8 cellular contexts compared by ENCODE assay signal in the genomic region with DNA sequence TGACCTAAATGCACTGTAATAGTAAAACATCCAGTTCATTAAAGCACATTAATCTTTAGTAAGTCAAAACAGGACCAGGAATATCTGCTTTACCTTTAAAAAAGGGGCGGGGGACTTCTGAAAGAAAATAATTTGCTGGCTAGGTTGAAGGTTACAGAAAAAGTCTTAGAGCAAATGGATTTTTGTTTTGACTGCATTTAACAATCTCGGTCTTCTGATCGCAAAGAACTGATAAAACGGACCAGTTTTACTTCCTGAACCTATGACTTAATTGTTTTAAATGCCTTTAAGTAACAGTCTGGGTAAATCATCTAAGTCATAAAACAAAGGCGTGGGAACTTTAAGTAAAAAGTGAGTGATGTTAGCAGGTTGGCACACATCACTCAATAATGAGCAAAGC. TPM values are rescaled to one million over a fixed set of nuclear protein-coding genes. Genes with fewer than 3 reads are reported as not detected.
DNase-seq lines count a peak whose midpoint lies in the region; ATAC-seq, FAIRE-seq and TF ChIP-seq lines count a peak whose summit lies in the region.

No MANE protein-coding gene starts in this region.

- peaks cover 2% of the 10 kb centered on the region for H3K27me3 Mint-ChIP-seq in activated T-helper 1 cell treated with anti-CD3 and anti-CD28 coated beads, Interleukin-12 subunit alpha, Interleukin-12 subunit beta, Interleukin-2, Interleukin-4 antibody, amounts not matched to agents 30 ng/mL and 10 ng/mL and 1 ng/mL, durations not matched to agents 14 hours and 24 hours and 36 hours (ENCODE audit: insufficient read depth)

- ATAC-seq in HG03460 (IDR thresholded peaks at IDR 0.05; ENCODE audit: unreplicated experiment) (no peak), HG03095 (IDR thresholded peaks at IDR 0.05; ENCODE audit: unreplicated experiment) (no peak)

- peaks cover 17% of the 10 kb centered on the region for H3K36me3 Mint-ChIP-seq in activated T-helper 1 cell treated with anti-CD3 and anti-CD28 coated beads, Interleukin-12 subunit alpha, Interleukin-12 subunit beta, Interleukin-2, Interleukin-4 antibody, amounts not matched to agents 30 ng/mL and 10 ng/mL and 1 ng/mL, durations not matched to agents 14 hours and 24 hours and 36 hours (ENCODE audit: low read depth)

- TF ChIP-seq CTCF in HFF-Myc (IDR thresholded peaks at IDR 0.05; ENCODE audit: low read depth, low read length, missing control alignments) (no peak), keratinocyte (optimal IDR thresholded peaks at IDR 0.05 in 1 of 3, IDR thresholded peaks at IDR 0.05 in 1 of 3, conservative IDR thresholded peaks at IDR 0.05 in 1 of 3; ENCODE audit: extremely low read depth in 1 of 3, insufficient read depth in 2 of 3, low read length in 3 of 3) (no peak)

- dilution Hi-C loops in keratinocyte (cut with MboI; ENCODE audit: extremely low pct_ligation_motif_present, low sequenced_read_pairs) = no loop called here

- no peak for FAIRE-seq in keratinocyte (lab: Jason Lieb, UNC)

- peak; percentile 13 for DNase-seq in ACHN
- DNase-seq in HFF-Myc (ENCODE audit: extremely low read depth, low read depth) = no peak
- no peak for DNase-seq in activated T-helper 1 cell treated with anti-CD3 and anti-CD28 coated beads, Interleukin-12 subunit alpha, Interleukin-12 subunit beta, Interleukin-2, Interleukin-4 antibody, amounts not matched to agents 30 ng/mL and 10 ng/mL and 1 ng/mL, durations not matched to agents 14 hours and 24 hours and 36 hours (ENCODE audit: low spot score)
- no peak for DNase-seq in keratinocyte (ENCODE audit: low read depth, low spot score)
- no peak for DNase-seq in NCI-H748 treated with DMSO at 0.1 percent for 48 hours (lab: John Stamatoyannopoulos, UW)
- DNase-seq in DMS114 treated with DMSO at 0.1 percent for 48 hours (lab: John Stamatoyannopoulos, UW; ENCODE audit: unreplicated experiment) = no peak

- peaks cover 0 to 6% of the 10 kb centered on the region in 2 experiments for H3K36me3 ChIP-seq in keratinocyte (ENCODE audit: control insufficient read depth in 2 of 2, extremely low read depth in 1 of 2, insufficient read depth in 2 of 2, low read length in 2 of 2)

- peaks cover 26% of the 10 kb centered on the region for H3K79me2 ChIP-seq in keratinocyte (ENCODE audit: control insufficient read depth, insufficient read depth, low read length)

- intact Hi-C loops in activated T-helper 1 cell treated with anti-CD3 and anti-CD28 coated beads, Interleukin-12 subunit alpha, Interleukin-12 subunit beta, Interleukin-2, Interleukin-4 antibody, amounts not matched to agents 30 ng/mL and 10 ng/mL and 1 ng/mL, durations not matched to agents 14 hours and 24 hours and 36 hours (cut with micrococcal nuclease) = loop anchor here (5.0 to 10.0 kb wide), 4 partner anchors 190 to 1378 kb away; partner anchors contain the start of gene TMEM87B

- peak overlapping the region; percentile 84 for H3K9ac ChIP-seq in keratinocyte (ENCODE audit: control insufficient read depth, extremely low read depth, insufficient read depth, low read length)

- H3K4me2 ChIP-seq in keratinocyte (ENCODE audit: control insufficient read depth, extremely low read depth, insufficient read depth, low read depth, low read length) = peak overlapping the region; percentile 93

- H3K9me3 Mint-ChIP-seq in activated T-helper 1 cell treated with anti-CD3 and anti-CD28 coated beads, Interleukin-12 subunit alpha, Interleukin-12 subunit beta, Interleukin-2, Interleukin-4 antibody, amounts not matched to agents 30 ng/mL and 10 ng/mL and 1 ng/mL, durations not matched to agents 14 hours and 24 hours and 36 hours = no peaks in the 10 kb centered on the region

- no peaks in the 10 kb centered on the region for H4K20me1 ChIP-seq in keratinocyte (ENCODE audit: control insufficient read depth, extremely low read depth, insufficient read depth, low read length)

- H3K4me3 ChIP-seq in HFF-Myc (replicated peaks; ENCODE audit: low read depth, low read length) = peak overlapping the region; percentile 76
- peak overlapping the region; percentile 82 to 89 (median 86) for H3K4me3 ChIP-seq in keratinocyte (ENCODE audit: control insufficient read depth in 2 of 3, extremely low read depth in 1 of 3, insufficient read depth in 2 of 3, low read depth in 1 of 3, low read length in 3 of 3)

- H3K27ac Mint-ChIP-seq in activated T-helper 1 cell treated with anti-CD3 and anti-CD28 coated beads, Interleukin-12 subunit alpha, Interleukin-12 subunit beta, Interleukin-2, Interleukin-4 antibody, amounts not matched to agents 30 ng/mL and 10 ng/mL and 1 ng/mL, durations not matched to agents 14 hours and 24 hours and 36 hours = peak overlapping the region; percentile 88

- H3K27ac ChIP-seq in keratinocyte (ENCODE audit: control insufficient read depth, insufficient read depth, low read length) = peak overlapping the region; percentile 67

- H3K4me1 Mint-ChIP-seq in activated T-helper 1 cell treated with anti-CD3 and anti-CD28 coated beads, Interleukin-12 subunit alpha, Interleukin-12 subunit beta, Interleukin-2, Interleukin-4 antibody, amounts not matched to agents 30 ng/mL and 10 ng/mL and 1 ng/mL, durations not matched to agents 14 hours and 24 hours and 36 hours (ENCODE audit: low read depth) = peaks cover 57% of the 10 kb centered on the region

- H3K27me3 ChIP-seq in keratinocyte (ENCODE audit: control insufficient read depth, extremely low read depth, insufficient read depth, low read length) = no peaks in the 10 kb centered on the region

- peak overlapping the region; percentile 84 for H3K4me3 Mint-ChIP-seq in activated T-helper 1 cell treated with anti-CD3 and anti-CD28 coated beads, Interleukin-12 subunit alpha, Interleukin-12 subunit beta, Interleukin-2, Interleukin-4 antibody, amounts not matched to agents 30 ng/mL and 10 ng/mL and 1 ng/mL, durations not matched to agents 14 hours and 24 hours and 36 hours

- no peak overlapping the region for H2AFZ ChIP-seq in keratinocyte (ENCODE audit: control insufficient read depth, low read length)

- H3K9me3 ChIP-seq in keratinocyte (ENCODE audit: control insufficient read depth, low read depth, low read length) = no peaks in the 10 kb centered on the region

- in situ Hi-C loops in ACHN (cut with HindIII; ENCODE audit: low pct_ligation_motif_present, low pct_unique_long_range_greater_than_20kb, low sequenced_read_pairs) = no loop called here

- peaks cover 26% of the 10 kb centered on the region for H3K4me1 ChIP-seq in keratinocyte (ENCODE audit: control insufficient read depth, extremely low read depth, insufficient read depth, low read length)

- H3K9me1 ChIP-seq in keratinocyte (ENCODE audit: control insufficient read depth, extremely low read depth, insufficient read depth, low read length) = no peaks in the 10 kb centered on the region

RNA-seq across cellular contexts. Expression of gene BUB1, which starts 0.8 kb away (rescaled TPM):
- total RNA-seq in activated T-helper 1 cell treated with anti-CD3 and anti-CD28 coated beads, Interleukin-12 subunit alpha, Interleukin-12 subunit beta, Interleukin-2, Interleukin-4 antibody, amounts not matched to agents 30 ng/mL and 10 ng/mL and 1 ng/mL, durations not matched to agents 14 hours and 24 hours and 36 hours = 56.1 and 61.9 TPM in 2 replicates
- polyA plus RNA-seq in keratinocyte = 3.8 to 24.7 TPM (median 16.4 TPM) in 3 replicates
- not detected for polyA plus RNA-seq in keratinocyte (2011; ENCODE audit: low read depth)
- polyA plus RNA-seq in keratinocyte (2011; cell fraction: cytosol; rRNA removed) = 3.9 and 7.1 TPM in 2 replicates
- polyA plus RNA-seq in keratinocyte (2011; cell fraction: nucleus; rRNA removed) = 6.1 and 7.2 TPM in 2 replicates
- polyA plus RNA-seq in keratinocyte (2012; ENCODE audit: low replicate concordance) = 0.32 and 12.7 TPM in 2 replicates
- polyA minus RNA-seq in keratinocyte = 6.1 to 23.5 TPM (median 10.5 TPM) in 3 replicates
- polyA minus RNA-seq in keratinocyte (2011; cell fraction: cytosol; rRNA and poly(A)+ RNA removed) = 4.6 TPM
- 5.9 and 8.5 TPM in 2 replicates for polyA minus RNA-seq in keratinocyte (2011; cell fraction: nucleus; rRNA and poly(A)+ RNA removed)

RNA-seq across cellular contexts. Expression of gene ACOXL, which starts 55.3 kb away (rescaled TPM):
- 0.83 and 1.1 TPM in 2 replicates for total RNA-seq in activated T-helper 1 cell treated with anti-CD3 and anti-CD28 coated beads, Interleukin-12 subunit alpha, Interleukin-12 subunit beta, Interleukin-2, Interleukin-4 antibody, amounts not matched to agents 30 ng/mL and 10 ng/mL and 1 ng/mL, durations not matched to agents 14 hours and 24 hours and 36 hours
- polyA plus RNA-seq in keratinocyte = 0.04 to 0.16 TPM (median 0.15 TPM) in 3 replicates
- polyA plus RNA-seq in keratinocyte (2011; ENCODE audit: low read depth) = not detected
- 0.06 TPM in 2 replicates for polyA plus RNA-seq in keratinocyte (2011; cell fraction: cytosol; rRNA removed)
- 0.14 and 0.39 TPM in 2 replicates for polyA plus RNA-seq in keratinocyte (2011; cell fraction: nucleus; rRNA removed)
- 0.17 and 0.25 TPM in 2 replicates for polyA plus RNA-seq in keratinocyte (2012; ENCODE audit: low replicate concordance)
- polyA minus RNA-seq in keratinocyte = 0.54 TPM in 1 of 3 replicates, not detected in the others
- not detected for polyA minus RNA-seq in keratinocyte (2011; cell fraction: cytosol; rRNA and poly(A)+ RNA removed)
- polyA minus RNA-seq in keratinocyte (2011; cell fraction: nucleus; rRNA and poly(A)+ RNA removed) = 0.32 and 0.47 TPM in 2 replicates
